Comparison of ENCODE assay signal across 12 cellular contexts in genomic region chr2:226906439-226906796, GRCh38.
DNase-seq lines count a peak whose midpoint lies in the region; ATAC-seq and TF ChIP-seq lines count a peak whose summit lies in the region.
"Had no signal": no experiment of that assay in that cellular context is flagged by ENCODE, and none has a peak within 500 bp of the region (broad histone marks: within the 10 kb centered on the region; RNA-seq: fewer than 3 reads in every experiment).

No MANE protein-coding gene starts in this region.

- peak overlapping the region; percentile 68 for H3K4me2 ChIP-seq in OCI-LY1 (ENCODE audit: low read length)

- H3K9me2 ChIP-seq in OCI-LY1 (ENCODE audit: low read depth, low read length) = no peaks in the 10 kb centered on the region

- no peaks in the 10 kb centered on the region; the same call in 1 of the 2 replicates for H3K36me3 ChIP-seq in OCI-LY1 (ENCODE audit: insufficient read depth, low read length)
- no peaks in the 10 kb centered on the region for H3K36me3 ChIP-seq in left lung
- H3K36me3 ChIP-seq in H7 (replicated peaks; ENCODE audit: control insufficient read depth, insufficient read depth, low read length) = no peaks in the 10 kb centered on the region

- intact Hi-C loops in left lung (cut with DNase I) = no loop called here

- ATAC-seq in GM19463 (IDR thresholded peaks at IDR 0.05; ENCODE audit: unreplicated experiment) (peak; percentile 34), HG02981 (IDR thresholded peaks at IDR 0.05; ENCODE audit: unreplicated experiment) (peak; percentile 47), left lung (no peak), foreskin keratinocyte (no peak)

- POLR2A ChIA-PET in GM10248 (lab: Yijun Ruan, JAX) = no interaction called here

- no peaks in the 10 kb centered on the region for H4K20me1 ChIP-seq in OCI-LY1 (ENCODE audit: insufficient read depth, low read length)

- H3K79me2 ChIP-seq in OCI-LY1 (ENCODE audit: insufficient read depth, low read length) = no peaks in the 10 kb centered on the region

- TF ChIP-seq CTCF in GM10248 (IDR thresholded peaks at IDR 0.05; ENCODE audit: control extremely low read depth, extremely low read depth, low read depth, missing control alignments) (no peak), OCI-LY1 (IDR thresholded peaks at IDR 0.05; ENCODE audit: low read length) (no peak), left lung (IDR thresholded peaks at IDR 0.05) (no peak), foreskin keratinocyte (conservative IDR thresholded peaks at IDR 0.05) (no peak)

- H3K27ac ChIP-seq in OCI-LY1 (ENCODE audit: low read depth, low read length, poor library complexity, severe bottlenecking) (peak overlapping the region; percentile 95), left lung (no peak overlapping the region), foreskin keratinocyte (no peak overlapping the region)

- H3K9ac ChIP-seq in OCI-LY1 (ENCODE audit: low read length) = peak overlapping the region; percentile 80

- DNase-seq in GM10248 (ENCODE audit: extremely low spot score) (peak; percentile 36), left lung (no peak), foreskin keratinocyte (no peak), H7 (no peak), HuH-7.5 (ENCODE audit: low spot score) (no peak)
- DNase-seq: activated CD8-positive, alpha-beta memory T cell treated with anti-CD3 and anti-CD28 coated beads for 24 hours; midbrain; small intestine; stomach had no signal

- no peak overlapping the region for H2AFZ ChIP-seq in OCI-LY1 (ENCODE audit: low read length)

- H3K4me3 ChIP-seq in OCI-LY1 (ENCODE audit: low read depth, low read length, poor library complexity, severe bottlenecking) (peak overlapping the region; percentile 55), left lung (no peak overlapping the region), H7 (ENCODE audit: insufficient read depth, low read depth, low read length) (no peak overlapping the region)
- H3K4me3 ChIP-seq: stomach had no signal

- no peaks in the 10 kb centered on the region for H3K9me3 ChIP-seq in OCI-LY1 (ENCODE audit: low read length)
- no peaks in the 10 kb centered on the region for H3K9me3 ChIP-seq in left lung
- H3K9me3 ChIP-seq: stomach had no signal

- CTCF ChIA-PET in GM10248 (lab: Yijun Ruan, JAX) = interaction anchor here (1.3 to 1.7 kb wide), 2 partner anchors 9 to 104 kb away, joined by 6 read pairs; no protein-coding TSS in a partner anchor

- peaks cover 90% of the 10 kb centered on the region for H3K4me1 ChIP-seq in OCI-LY1 (ENCODE audit: insufficient read depth, low read length, severe bottlenecking)
- H3K4me1 ChIP-seq in left lung = no peaks in the 10 kb centered on the region
- H3K4me1 ChIP-seq in foreskin keratinocyte = peaks cover 11% of the 10 kb centered on the region
- H3K4me1 ChIP-seq: stomach had no signal

- H3F3A ChIP-seq in OCI-LY1 (ENCODE audit: insufficient read depth, low read length) = peaks cover 8% of the 10 kb centered on the region

- H3K27me3 ChIP-seq in OCI-LY1 (ENCODE audit: insufficient read depth, low read length) (no peaks in the 10 kb centered on the region), left lung (no peaks in the 10 kb centered on the region), foreskin keratinocyte (no peaks in the 10 kb centered on the region), H7 (ENCODE audit: control insufficient read depth, insufficient read depth, low read length) (no peaks in the 10 kb centered on the region)
- H3K27me3 ChIP-seq: stomach had no signal

Comparison
In these comparisons a context has a peak if more than half of its experiments do, and no peak if none do; other contexts are left out.
1. ATAC-seq: peak in GM19463 (single experiment) and HG02981 (single experiment); none in left lung (single experiment) and foreskin keratinocyte (single experiment).